Comparison of ENCODE assay signal across 1 cellular context in the genomic region with DNA sequence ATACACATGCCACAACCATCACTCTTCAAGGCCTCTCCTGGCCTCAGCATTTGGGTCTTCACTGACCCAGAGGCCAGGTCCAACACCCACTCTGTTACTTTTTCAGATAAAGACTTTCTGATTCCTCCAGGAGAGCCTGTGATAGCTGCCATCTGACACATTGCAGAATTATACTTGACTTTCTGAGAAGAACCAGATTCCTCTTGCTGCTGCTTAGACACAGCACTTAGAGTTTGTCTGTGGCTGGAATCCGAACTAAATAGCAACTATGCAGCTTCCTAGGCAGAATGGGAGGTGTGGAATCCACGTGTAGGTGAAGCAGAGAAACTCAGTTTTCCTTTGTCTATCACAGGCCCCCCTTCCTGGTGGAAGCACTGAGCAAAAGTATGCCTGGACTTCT.
TF ChIP-seq lines count a peak whose summit lies in the region.

No MANE protein-coding gene starts in this region.

TF ChIP-seq in GM23338, 12 proteins besides CTCF, POLR2A, EP300 and RAD21 (continued from another document):
- TF ChIP-seq, protein P1, sequence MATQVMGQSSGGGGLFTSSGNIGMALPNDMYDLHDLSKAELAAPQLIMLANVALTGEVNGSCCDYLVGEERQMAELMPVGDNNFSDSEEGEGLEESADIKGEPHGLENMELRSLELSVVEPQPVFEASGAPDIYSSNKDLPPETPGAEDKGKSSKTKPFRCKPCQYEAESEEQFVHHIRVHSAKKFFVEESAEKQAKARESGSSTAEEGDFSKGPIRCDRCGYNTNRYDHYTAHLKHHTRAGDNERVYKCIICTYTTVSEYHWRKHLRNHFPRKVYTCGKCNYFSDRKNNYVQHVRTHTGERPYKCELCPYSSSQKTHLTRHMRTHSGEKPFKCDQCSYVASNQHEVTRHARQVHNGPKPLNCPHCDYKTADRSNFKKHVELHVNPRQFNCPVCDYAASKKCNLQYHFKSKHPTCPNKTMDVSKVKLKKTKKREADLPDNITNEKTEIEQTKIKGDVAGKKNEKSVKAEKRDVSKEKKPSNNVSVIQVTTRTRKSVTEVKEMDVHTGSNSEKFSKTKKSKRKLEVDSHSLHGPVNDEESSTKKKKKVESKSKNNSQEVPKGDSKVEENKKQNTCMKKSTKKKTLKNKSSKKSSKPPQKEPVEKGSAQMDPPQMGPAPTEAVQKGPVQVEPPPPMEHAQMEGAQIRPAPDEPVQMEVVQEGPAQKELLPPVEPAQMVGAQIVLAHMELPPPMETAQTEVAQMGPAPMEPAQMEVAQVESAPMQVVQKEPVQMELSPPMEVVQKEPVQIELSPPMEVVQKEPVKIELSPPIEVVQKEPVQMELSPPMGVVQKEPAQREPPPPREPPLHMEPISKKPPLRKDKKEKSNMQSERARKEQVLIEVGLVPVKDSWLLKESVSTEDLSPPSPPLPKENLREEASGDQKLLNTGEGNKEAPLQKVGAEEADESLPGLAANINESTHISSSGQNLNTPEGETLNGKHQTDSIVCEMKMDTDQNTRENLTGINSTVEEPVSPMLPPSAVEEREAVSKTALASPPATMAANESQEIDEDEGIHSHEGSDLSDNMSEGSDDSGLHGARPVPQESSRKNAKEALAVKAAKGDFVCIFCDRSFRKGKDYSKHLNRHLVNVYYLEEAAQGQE (IDR thresholded peaks at IDR 0.05; ENCODE audit: unreplicated experiment), result no peak
- TF ChIP-seq ZNF331 (CRISPR knock-in tag; IDR thresholded peaks at IDR 0.05; ENCODE audit: low read depth) (no peak), POLR2AphosphoS5 (IDR thresholded peaks at IDR 0.05; ENCODE audit: low read depth) (no peak), EZH2 (IDR thresholded peaks at IDR 0.05; ENCODE audit: low read depth, unreplicated experiment) (no peak), STAT1 (IDR thresholded peaks at IDR 0.05; ENCODE audit: unreplicated experiment) (no peak), CREB1 (CRISPR knock-in tag; IDR thresholded peaks at IDR 0.05; ENCODE audit: low read depth) (no peak), NANOG (IDR thresholded peaks at IDR 0.05; ENCODE audit: borderline replicate concordance) (no peak), EZH2phosphoT487 (IDR thresholded peaks at IDR 0.05; ENCODE audit: unreplicated experiment) (no peak), JUNB (IDR thresholded peaks at IDR 0.05; ENCODE audit: unreplicated experiment) (no peak), ZNF114 (CRISPR knock-in tag; IDR thresholded peaks at IDR 0.05) (no peak)
- TF ChIP-seq, protein P2, sequence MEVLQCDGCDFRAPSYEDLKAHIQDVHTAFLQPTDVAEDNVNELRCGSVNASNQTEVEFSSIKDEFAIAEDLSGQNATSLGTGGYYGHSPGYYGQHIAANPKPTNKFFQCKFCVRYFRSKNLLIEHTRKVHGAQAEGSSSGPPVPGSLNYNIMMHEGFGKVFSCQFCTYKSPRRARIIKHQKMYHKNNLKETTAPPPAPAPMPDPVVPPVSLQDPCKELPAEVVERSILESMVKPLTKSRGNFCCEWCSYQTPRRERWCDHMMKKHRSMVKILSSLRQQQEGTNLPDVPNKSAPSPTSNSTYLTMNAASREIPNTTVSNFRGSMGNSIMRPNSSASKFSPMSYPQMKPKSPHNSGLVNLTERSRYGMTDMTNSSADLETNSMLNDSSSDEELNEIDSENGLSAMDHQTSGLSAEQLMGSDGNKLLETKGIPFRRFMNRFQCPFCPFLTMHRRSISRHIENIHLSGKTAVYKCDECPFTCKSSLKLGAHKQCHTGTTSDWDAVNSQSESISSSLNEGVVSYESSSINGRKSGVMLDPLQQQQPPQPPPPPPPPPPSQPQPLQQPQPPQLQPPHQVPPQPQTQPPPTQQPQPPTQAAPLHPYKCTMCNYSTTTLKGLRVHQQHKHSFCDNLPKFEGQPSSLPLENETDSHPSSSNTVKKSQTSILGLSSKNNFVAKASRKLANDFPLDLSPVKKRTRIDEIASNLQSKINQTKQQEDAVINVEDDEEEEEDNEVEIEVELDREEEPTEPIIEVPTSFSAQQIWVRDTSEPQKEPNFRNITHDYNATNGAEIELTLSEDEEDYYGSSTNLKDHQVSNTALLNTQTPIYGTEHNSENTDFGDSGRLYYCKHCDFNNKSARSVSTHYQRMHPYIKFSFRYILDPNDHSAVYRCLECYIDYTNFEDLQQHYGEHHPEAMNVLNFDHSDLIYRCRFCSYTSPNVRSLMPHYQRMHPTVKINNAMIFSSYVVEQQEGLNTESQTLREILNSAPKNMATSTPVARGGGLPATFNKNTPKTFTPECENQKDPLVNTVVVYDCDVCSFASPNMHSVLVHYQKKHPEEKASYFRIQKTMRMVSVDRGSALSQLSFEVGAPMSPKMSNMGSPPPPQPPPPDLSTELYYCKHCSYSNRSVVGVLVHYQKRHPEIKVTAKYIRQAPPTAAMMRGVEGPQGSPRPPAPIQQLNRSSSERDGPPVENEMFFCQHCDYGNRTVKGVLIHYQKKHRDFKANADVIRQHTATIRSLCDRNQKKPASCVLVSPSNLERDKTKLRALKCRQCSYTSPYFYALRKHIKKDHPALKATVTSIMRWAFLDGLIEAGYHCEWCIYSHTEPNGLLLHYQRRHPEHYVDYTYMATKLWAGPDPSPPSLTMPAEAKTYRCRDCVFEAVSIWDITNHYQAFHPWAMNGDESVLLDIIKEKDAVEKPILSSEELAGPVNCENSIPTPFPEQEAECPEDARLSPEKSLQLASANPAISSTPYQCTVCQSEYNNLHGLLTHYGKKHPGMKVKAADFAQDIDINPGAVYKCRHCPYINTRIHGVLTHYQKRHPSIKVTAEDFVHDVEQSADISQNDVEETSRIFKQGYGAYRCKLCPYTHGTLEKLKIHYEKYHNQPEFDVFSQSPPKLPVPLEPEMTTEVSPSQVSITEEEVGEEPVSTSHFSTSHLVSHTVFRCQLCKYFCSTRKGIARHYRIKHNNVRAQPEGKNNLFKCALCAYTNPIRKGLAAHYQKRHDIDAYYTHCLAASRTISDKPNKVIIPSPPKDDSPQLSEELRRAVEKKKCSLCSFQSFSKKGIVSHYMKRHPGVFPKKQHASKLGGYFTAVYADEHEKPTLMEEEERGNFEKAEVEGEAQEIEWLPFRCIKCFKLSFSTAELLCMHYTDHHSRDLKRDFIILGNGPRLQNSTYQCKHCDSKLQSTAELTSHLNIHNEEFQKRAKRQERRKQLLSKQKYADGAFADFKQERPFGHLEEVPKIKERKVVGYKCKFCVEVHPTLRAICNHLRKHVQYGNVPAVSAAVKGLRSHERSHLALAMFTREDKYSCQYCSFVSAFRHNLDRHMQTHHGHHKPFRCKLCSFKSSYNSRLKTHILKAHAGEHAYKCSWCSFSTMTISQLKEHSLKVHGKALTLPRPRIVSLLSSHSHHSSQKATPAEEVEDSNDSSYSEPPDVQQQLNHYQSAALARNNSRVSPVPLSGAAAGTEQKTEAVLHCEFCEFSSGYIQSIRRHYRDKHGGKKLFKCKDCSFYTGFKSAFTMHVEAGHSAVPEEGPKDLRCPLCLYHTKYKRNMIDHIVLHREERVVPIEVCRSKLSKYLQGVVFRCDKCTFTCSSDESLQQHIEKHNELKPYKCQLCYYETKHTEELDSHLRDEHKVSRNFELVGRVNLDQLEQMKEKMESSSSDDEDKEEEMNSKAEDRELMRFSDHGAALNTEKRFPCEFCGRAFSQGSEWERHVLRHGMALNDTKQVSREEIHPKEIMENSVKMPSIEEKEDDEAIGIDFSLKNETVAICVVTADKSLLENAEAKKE (CRISPR knock-in tag; IDR thresholded peaks at IDR 0.05), result no peak
